In genomic region chr5:32290922-32291321, GRCh38 we compare ENCODE assay signal across 1 cellular context.
TF ChIP-seq lines count a peak whose summit lies in the region.

No MANE protein-coding gene starts in this region.

TF ChIP-seq in GM12878, 131 proteins besides CTCF, POLR2A, EP300 and RAD21 (continued from another document):
- TF ChIP-seq ATF2 (IDR thresholded peaks at IDR 0.05; ENCODE audit: low read length) (peak; percentile 96), TCF3 (IDR thresholded peaks at IDR 0.05; ENCODE audit: borderline replicate concordance, insufficient read depth, low read depth, low read length) (peak; percentile 45; the same call in 1 of the 2 replicates), HDAC2 (IDR thresholded peaks at IDR 0.05) (no peak), MXI1 (IDR thresholded peaks at IDR 0.05; ENCODE audit: low read depth, low read length) (no peak), RAD51 (IDR thresholded peaks at IDR 0.05) (peak; percentile 19; the same call in 1 of the 2 replicates), JUNB (IDR thresholded peaks at IDR 0.05) (peak; percentile 73), BCL11A (IDR thresholded peaks at IDR 0.05; ENCODE audit: low read depth, low read length) (no peak)
